In genomic region chr11:70002433-70002832, GRCh38 we compare ENCODE assay signal across 15 cellular contexts.
DNase-seq lines count a peak whose midpoint lies in the region; ATAC-seq, FAIRE-seq and TF ChIP-seq lines count a peak whose summit lies in the region.
"Had no signal": no experiment of that assay in that cellular context is flagged by ENCODE, and none has a peak within 500 bp of the region (broad histone marks: within the 10 kb centered on the region; RNA-seq: fewer than 3 reads in every experiment).

No MANE protein-coding gene starts in this region.

- H3K4me3 ChIP-seq in mammary epithelial cell (replicated peaks in 1 of 3; ENCODE audit: insufficient read depth in 1 of 3, low read depth in 2 of 3, low read length in 3 of 3) (no peak overlapping the region), NB4 (ENCODE audit: low read depth, low read length) (no peak overlapping the region)
- H3K4me3 ChIP-seq: transverse colon had no signal

- no peak for FAIRE-seq in GM12892 (lab: Jason Lieb, UNC)
- FAIRE-seq: islet of Langerhans, small intestine had no signal

- H3K27me3 ChIP-seq in mammary epithelial cell (ENCODE audit: insufficient read depth, low read length): no peaks in the 10 kb centered on the region
- H3K27me3 ChIP-seq: transverse colon had no signal

- no peak overlapping the region for H3K27ac ChIP-seq in mammary epithelial cell (ENCODE audit: insufficient read depth, low read depth, low read length)
- H3K27ac ChIP-seq: transverse colon had no signal

- CTCF ChIA-PET in MCF 10A (lab: Yijun Ruan, JAX) (interaction anchor here (0.6 kb wide), 1 partner anchor 54 kb away, joined by 3 read pairs; no protein-coding TSS in a partner anchor), mammary epithelial cell (lab: Charles Lee; ENCODE audit: low non-redundant PET) (no interaction called here)

- H3K27me3 Mint-ChIP-seq in MCF 10A (ENCODE audit: insufficient read depth, unreplicated experiment): peaks cover 16% of the 10 kb centered on the region
- H3K27me3 Mint-ChIP-seq in activated T-helper 2 cell treated with anti-CD3 and anti-CD28 coated beads, Interferon-gamma antibody, Interleukin-2, Interleukin-4, amounts not matched to agents 10 μg/mL and 5 μg/mL and 100 μg/mL, durations not matched to agents 14 hours and 24 hours and 36 hours (ENCODE audit: low read depth): peaks cover 6% of the 10 kb centered on the region

- 94% methylated on average over 7 of the region's 8 CpGs for WGBS in mammary epithelial cell (ENCODE audit: low coverage, missing lambda C conversion rate)

- peak; percentile 6 for DNase-seq in MCF 10A (ENCODE audit: unreplicated experiment)
- DNase-seq in mammary epithelial cell: no peak
- DNase-seq in NB4 (ENCODE audit: low read depth): peak; percentile 65
- DNase-seq in activated T-helper 2 cell treated with anti-CD3 and anti-CD28 coated beads, Interferon-gamma antibody, Interleukin-2, Interleukin-4, amounts not matched to agents 10 μg/mL and 5 μg/mL and 100 μg/mL, durations not matched to agents 14 hours and 24 hours and 36 hours (ENCODE audit: low spot score): peak; percentile 50
- peak; percentile 28 for DNase-seq in stimulated activated naive CD8-positive, alpha-beta T cell treated with anti-CD3 and anti-CD28 coated beads, Interleukin-15, Interleukin-2, amounts not matched to agents 100 U/mL and 50 U/mL, for 24 hours
- DNase-seq in glomerular visceral epithelial cell (ENCODE audit: extremely low spot score): no peak
- DNase-seq in GM12892 (ENCODE audit: insufficient read length): no peak
- DNase-seq: HFFc6, midbrain, NCI-H1092, SK-N-SH, small intestine, transverse colon had no signal

- peak; percentile 97 for ATAC-seq in stimulated activated naive CD8-positive, alpha-beta T cell treated with anti-CD3 and anti-CD28 coated beads, Interleukin-15, Interleukin-2, amounts not matched to agents 100 U/mL and 50 U/mL, for 24 hours
- no peak for ATAC-seq in HG02610 (IDR thresholded peaks at IDR 0.05; ENCODE audit: unreplicated experiment)

- dilution Hi-C loops in mammary epithelial cell (cut with HindIII; ENCODE audit: low sequenced_read_pairs): no loop called here

- no peak overlapping the region for H2AFZ ChIP-seq in mammary epithelial cell (ENCODE audit: low read depth, low read length)

- TF ChIP-seq CTCF in MCF 10A (IDR thresholded peaks at IDR 0.05; ENCODE audit: unreplicated experiment) (no peak), mammary epithelial cell (conservative IDR thresholded peaks at IDR 0.05 in 1 of 2, IDR thresholded peaks at IDR 0.05 in 1 of 2; ENCODE audit: extremely low read depth in 1 of 2, insufficient read depth in 1 of 2, low read depth in 1 of 2, low read length in 2 of 2) (no peak), NB4 (IDR thresholded peaks at IDR 0.05; ENCODE audit: low read depth, low read length) (no peak)

- BruUV-seq in MCF 10A (replicated peaks; lab: Mats Ljungman, UMichigan) (no TSS peak), mammary epithelial cell (replicated peaks; lab: Mats Ljungman, UMichigan) (no TSS peak)

- H3K36me3 Mint-ChIP-seq in MCF 10A (ENCODE audit: insufficient read depth, unreplicated experiment): no peaks in the 10 kb centered on the region
- H3K36me3 Mint-ChIP-seq in activated T-helper 2 cell treated with anti-CD3 and anti-CD28 coated beads, Interferon-gamma antibody, Interleukin-2, Interleukin-4, amounts not matched to agents 10 μg/mL and 5 μg/mL and 100 μg/mL, durations not matched to agents 14 hours and 24 hours and 36 hours (ENCODE audit: low read depth): no peaks in the 10 kb centered on the region

- H3K4me3 Mint-ChIP-seq in MCF 10A (ENCODE audit: unreplicated experiment): no peak overlapping the region
- no peak overlapping the region for H3K4me3 Mint-ChIP-seq in activated T-helper 2 cell treated with anti-CD3 and anti-CD28 coated beads, Interferon-gamma antibody, Interleukin-2, Interleukin-4, amounts not matched to agents 10 μg/mL and 5 μg/mL and 100 μg/mL, durations not matched to agents 14 hours and 24 hours and 36 hours (ENCODE audit: low read depth)
- H3K4me3 Mint-ChIP-seq: HFFc6 had no signal

- in situ Hi-C loops in mammary epithelial cell (cut with MboI; ENCODE audit: low sequenced_read_pairs in 2 of 2): no loop called here

- H4K20me1 ChIP-seq in mammary epithelial cell (ENCODE audit: insufficient read depth, low read length): no peaks in the 10 kb centered on the region

- H3K9me3 ChIP-seq in mammary epithelial cell (replicated peaks; ENCODE audit: insufficient read depth, low read length): no peaks in the 10 kb centered on the region
- H3K9me3 ChIP-seq: SK-N-SH, transverse colon had no signal

- no peaks in the 10 kb centered on the region for H3K4me1 Mint-ChIP-seq in MCF 10A (ENCODE audit: insufficient read depth, unreplicated experiment)
- peaks cover 19% of the 10 kb centered on the region for H3K4me1 Mint-ChIP-seq in activated T-helper 2 cell treated with anti-CD3 and anti-CD28 coated beads, Interferon-gamma antibody, Interleukin-2, Interleukin-4, amounts not matched to agents 10 μg/mL and 5 μg/mL and 100 μg/mL, durations not matched to agents 14 hours and 24 hours and 36 hours (ENCODE audit: low read depth)

- intact Hi-C loops in MCF 10A (cut with micrococcal nuclease): no loop called here
- intact Hi-C loops in mammary epithelial cell (cut with micrococcal nuclease): no loop called here
- intact Hi-C loops in activated T-helper 2 cell treated with anti-CD3 and anti-CD28 coated beads, Interferon-gamma antibody, Interleukin-2, Interleukin-4, amounts not matched to agents 10 μg/mL and 5 μg/mL and 100 μg/mL, durations not matched to agents 14 hours and 24 hours and 36 hours (cut with micrococcal nuclease): loop anchor here (1.0 kb wide), 1 partner anchor 201 kb away; the partner anchor contains the start of gene FADD

- peaks cover 10% of the 10 kb centered on the region for H3K4me1 ChIP-seq in mammary epithelial cell (ENCODE audit: insufficient read depth, low read length)

- TF ChIP-seq POLR2A in NB4 (IDR thresholded peaks at IDR 0.05; ENCODE audit: extremely low read depth, insufficient read length) (no peak), GM12892 (IDR thresholded peaks at IDR 0.05; ENCODE audit: low read depth, low read length) (no peak)

- H3K79me2 ChIP-seq in mammary epithelial cell (ENCODE audit: insufficient read depth, low read length): peaks cover 3% of the 10 kb centered on the region

- POLR2A ChIA-PET in MCF 10A (lab: Yijun Ruan, JAX): no interaction called here

- H3K9ac ChIP-seq in mammary epithelial cell (ENCODE audit: insufficient read depth, low read length): no peak overlapping the region
- H3K9ac ChIP-seq: SK-N-SH had no signal

- H3K4me2 ChIP-seq in mammary epithelial cell (ENCODE audit: insufficient read depth, low read depth, low read length): no peak overlapping the region
- H3K4me2 ChIP-seq: SK-N-SH had no signal

- H3K36me3 ChIP-seq in mammary epithelial cell (ENCODE audit: insufficient read depth, low read length): no peaks in the 10 kb centered on the region
- H3K36me3 ChIP-seq: transverse colon had no signal

- no peak overlapping the region for H3K27ac Mint-ChIP-seq in MCF 10A (ENCODE audit: low read depth, unreplicated experiment)
- H3K27ac Mint-ChIP-seq in activated T-helper 2 cell treated with anti-CD3 and anti-CD28 coated beads, Interferon-gamma antibody, Interleukin-2, Interleukin-4, amounts not matched to agents 10 μg/mL and 5 μg/mL and 100 μg/mL, durations not matched to agents 14 hours and 24 hours and 36 hours: peak overlapping the region; percentile 75
- H3K27ac Mint-ChIP-seq: HFFc6 had no signal

- H3K9me3 Mint-ChIP-seq in MCF 10A (ENCODE audit: unreplicated experiment): no peaks in the 10 kb centered on the region
- peaks cover 5% of the 10 kb centered on the region for H3K9me3 Mint-ChIP-seq in activated T-helper 2 cell treated with anti-CD3 and anti-CD28 coated beads, Interferon-gamma antibody, Interleukin-2, Interleukin-4, amounts not matched to agents 10 μg/mL and 5 μg/mL and 100 μg/mL, durations not matched to agents 14 hours and 24 hours and 36 hours
- H3K9me3 Mint-ChIP-seq: HFFc6 had no signal

Comparison
In these comparisons a context has a peak if more than half of its experiments do, and no peak if none do; other contexts are left out.
1. DNase-seq: peak in MCF 10A (single experiment), NB4 (single experiment), activated T-helper 2 cell treated with anti-CD3 and anti-CD28 coated beads, Interferon-gamma antibody, Interleukin-2, Interleukin-4, amounts not matched to agents 10 μg/mL and 5 μg/mL and 100 μg/mL, durations not matched to agents 14 hours and 24 hours and 36 hours (single experiment) and stimulated activated naive CD8-positive, alpha-beta T cell treated with anti-CD3 and anti-CD28 coated beads, Interleukin-15, Interleukin-2, amounts not matched to agents 100 U/mL and 50 U/mL, for 24 hours (single experiment); none in mammary epithelial cell (single experiment), glomerular visceral epithelial cell (single experiment) and GM12892 (single experiment).